Comparison of ENCODE assay signal across 14 cellular contexts in the genomic region with DNA sequence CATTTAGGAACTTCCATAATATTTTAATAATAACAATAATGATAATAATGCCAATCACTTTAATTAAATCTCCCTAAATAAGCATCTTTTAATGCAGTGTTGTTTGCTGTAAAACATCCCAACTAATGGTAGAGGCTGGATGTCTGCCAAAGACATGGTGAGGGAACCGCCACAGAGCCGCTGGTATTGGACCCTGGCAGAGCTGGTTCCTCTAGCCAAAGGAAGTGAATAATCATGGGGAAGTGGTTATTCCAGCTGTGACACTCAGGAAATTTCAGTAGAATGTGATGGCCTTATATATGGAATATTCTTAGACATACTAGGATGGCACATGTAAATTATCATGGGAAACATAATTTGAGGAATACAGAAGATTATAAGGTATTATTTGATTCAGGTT.
DNase-seq lines count a peak whose midpoint lies in the region; TF ChIP-seq lines count a peak whose summit lies in the region.
"Had no signal": no experiment of that assay in that cellular context is flagged by ENCODE, and none has a peak within 500 bp of the region (broad histone marks: within the 10 kb centered on the region; RNA-seq: fewer than 3 reads in every experiment).

No MANE protein-coding gene starts in this region.

- no peak overlapping the region for H3K4me3 ChIP-seq in mammary epithelial cell (replicated peaks in 1 of 3; ENCODE audit: insufficient read depth in 1 of 3, low read depth in 2 of 3, low read length in 3 of 3)
- H3K4me3 ChIP-seq: heart right ventricle, prostate gland, SK-N-MC had no signal

- intact Hi-C loops in mammary epithelial cell (cut with micrococcal nuclease) = no loop called here

- no peaks in the 10 kb centered on the region for H3K9me3 ChIP-seq in mammary epithelial cell (replicated peaks; ENCODE audit: insufficient read depth, low read length)
- H3K9me3 ChIP-seq: heart right ventricle, prostate gland had no signal

- BruUV-seq in mammary epithelial cell (replicated peaks; lab: Mats Ljungman, UMichigan) = no TSS peak

- H2AFZ ChIP-seq in mammary epithelial cell (ENCODE audit: low read depth, low read length) = no peak overlapping the region

- H3K27ac ChIP-seq in mammary epithelial cell (ENCODE audit: insufficient read depth, low read depth, low read length) = no peak overlapping the region

- 75% methylated on average over 2 of the region's 2 CpGs for WGBS in mammary epithelial cell (ENCODE audit: low coverage, missing lambda C conversion rate)

- no peaks in the 10 kb centered on the region for H3K79me2 ChIP-seq in mammary epithelial cell (ENCODE audit: insufficient read depth, low read length)

- no peaks in the 10 kb centered on the region for H3K27me3 ChIP-seq in mammary epithelial cell (ENCODE audit: insufficient read depth, low read length)
- H3K27me3 ChIP-seq: heart right ventricle had no signal

- dilution Hi-C loops in mammary epithelial cell (cut with HindIII; ENCODE audit: low sequenced_read_pairs) = loop anchor here (5.0 kb wide), 1 partner anchor 38 kb away; no protein-coding TSS in a partner anchor

- peak; percentile 22 for DNase-seq in COR-L47 (lab: John Stamatoyannopoulos, UW)
- DNase-seq in Kasumi-1 (lab: John Stamatoyannopoulos, UW) = peak; percentile 8 to 19
- peak; percentile 8 for DNase-seq in mammary epithelial cell
- DNase-seq in pons (ENCODE audit: low spot score) = peak; percentile 65
- DNase-seq in stimulated activated CD4-positive, alpha-beta T cell treated with anti-CD3 and anti-CD28 coated beads, Interleukin-15, amount 100 ng/mL, for 24 hours = no peak
- DNase-seq in NCI-H187 treated with DMSO at 0.1 percent for 48 hours (lab: John Stamatoyannopoulos, UW) = no peak
- DNase-seq in stimulated activated CD4-positive, alpha-beta T cell treated with anti-CD3 and anti-CD28 coated beads, Interleukin-12 subunit alpha, Interleukin-12 subunit beta, amount 100 ng/mL, for 4 hours = no peak
- DNase-seq: activated CD4-positive, alpha-beta T cell treated with anti-CD3 and anti-CD28 coated beads, Interleukin-2, amount 10 ng/mL, durations not matched to agents 24 days and 14 days; endodermal cell; MM.1S; stimulated activated CD4-positive, alpha-beta T cell treated with anti-CD3 and anti-CD28 coated beads, Interleukin-4, amount 100 ng/mL, for 24 hours had no signal

- H4K20me1 ChIP-seq in mammary epithelial cell (ENCODE audit: insufficient read depth, low read length) = no peaks in the 10 kb centered on the region

- TF ChIP-seq CTCF in mammary epithelial cell (conservative IDR thresholded peaks at IDR 0.05 in 1 of 2, IDR thresholded peaks at IDR 0.05 in 1 of 2; ENCODE audit: extremely low read depth in 1 of 2, insufficient read depth in 1 of 2, low read depth in 1 of 2, low read length in 2 of 2) = no peak

- CTCF ChIA-PET in mammary epithelial cell (lab: Charles Lee; ENCODE audit: low non-redundant PET) = no interaction called here

- in situ Hi-C loops in mammary epithelial cell (cut with MboI; ENCODE audit: low sequenced_read_pairs in 2 of 2) = no loop called here

- H3K4me2 ChIP-seq in mammary epithelial cell (ENCODE audit: insufficient read depth, low read depth, low read length) = no peak overlapping the region

- H3K4me1 ChIP-seq in mammary epithelial cell (ENCODE audit: insufficient read depth, low read length) = no peaks in the 10 kb centered on the region

- no peaks in the 10 kb centered on the region for H3K36me3 ChIP-seq in mammary epithelial cell (ENCODE audit: insufficient read depth, low read length)
- H3K36me3 ChIP-seq: heart right ventricle, prostate gland had no signal

- no peak overlapping the region for H3K9ac ChIP-seq in mammary epithelial cell (ENCODE audit: insufficient read depth, low read length)

Comparison
In these comparisons a context has a peak if more than half of its experiments do, and no peak if none do; other contexts are left out.
1. DNase-seq: peak in COR-L47 (single experiment), Kasumi-1 (2 of 2), mammary epithelial cell (single experiment) and pons (single experiment); none in stimulated activated CD4-positive, alpha-beta T cell treated with anti-CD3 and anti-CD28 coated beads, Interleukin-15, amount 100 ng/mL, for 24 hours (single experiment), NCI-H187 treated with DMSO at 0.1 percent for 48 hours (single experiment) and stimulated activated CD4-positive, alpha-beta T cell treated with anti-CD3 and anti-CD28 coated beads, Interleukin-12 subunit alpha, Interleukin-12 subunit beta, amount 100 ng/mL, for 4 hours (single experiment).